ENCODE assay signal across 1 cellular context in genomic region chr7:111475959-111476358, GRCh38.
TF ChIP-seq lines count a peak whose summit lies in the region.

No MANE protein-coding gene starts in this region.

TF ChIP-seq in K562, 482 proteins besides CTCF, POLR2A, EP300 and RAD21 (continued from another document and continues in another):
- TF ChIP-seq ZNF318 (IDR thresholded peaks at IDR 0.05; ENCODE audit: borderline replicate concordance in 1 of 2, low read depth in 1 of 2), result peak in 1 of 2 experiments; percentile 22; a peak in 1 of 4 replicates
- no peak for TF ChIP-seq NR4A1 (CRISPR knock-in tag; IDR thresholded peaks at IDR 0.05)
- TF ChIP-seq NR4A1 (tag; IDR thresholded peaks at IDR 0.05), result 0 out of 2 replicates have a peak, but pooled peaks have one; percentile 27
- TF ChIP-seq MAFG (tag; conservative IDR thresholded peaks at IDR 0.05), result no peak
- 0 out of 2 replicates have a peak, but pooled peaks have one; percentile 14 for TF ChIP-seq TCF3 (CRISPR knock-in tag; IDR thresholded peaks at IDR 0.05)
- TF ChIP-seq GATAD2B (IDR thresholded peaks at IDR 0.05; ENCODE audit: borderline replicate concordance), result peak; percentile 56; the same call in 1 of the 2 replicates
- no peak for TF ChIP-seq NELFE (IDR thresholded peaks at IDR 0.05; ENCODE audit: insufficient read depth, insufficient read length)
- TF ChIP-seq, protein P1, sequence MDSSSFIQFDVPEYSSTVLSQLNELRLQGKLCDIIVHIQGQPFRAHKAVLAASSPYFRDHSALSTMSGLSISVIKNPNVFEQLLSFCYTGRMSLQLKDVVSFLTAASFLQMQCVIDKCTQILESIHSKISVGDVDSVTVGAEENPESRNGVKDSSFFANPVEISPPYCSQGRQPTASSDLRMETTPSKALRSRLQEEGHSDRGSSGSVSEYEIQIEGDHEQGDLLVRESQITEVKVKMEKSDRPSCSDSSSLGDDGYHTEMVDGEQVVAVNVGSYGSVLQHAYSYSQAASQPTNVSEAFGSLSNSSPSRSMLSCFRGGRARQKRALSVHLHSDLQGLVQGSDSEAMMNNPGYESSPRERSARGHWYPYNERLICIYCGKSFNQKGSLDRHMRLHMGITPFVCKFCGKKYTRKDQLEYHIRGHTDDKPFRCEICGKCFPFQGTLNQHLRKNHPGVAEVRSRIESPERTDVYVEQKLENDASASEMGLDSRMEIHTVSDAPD (CRISPR knock-in tag; IDR thresholded peaks at IDR 0.05), result no peak
- TF ChIP-seq, protein P2, sequence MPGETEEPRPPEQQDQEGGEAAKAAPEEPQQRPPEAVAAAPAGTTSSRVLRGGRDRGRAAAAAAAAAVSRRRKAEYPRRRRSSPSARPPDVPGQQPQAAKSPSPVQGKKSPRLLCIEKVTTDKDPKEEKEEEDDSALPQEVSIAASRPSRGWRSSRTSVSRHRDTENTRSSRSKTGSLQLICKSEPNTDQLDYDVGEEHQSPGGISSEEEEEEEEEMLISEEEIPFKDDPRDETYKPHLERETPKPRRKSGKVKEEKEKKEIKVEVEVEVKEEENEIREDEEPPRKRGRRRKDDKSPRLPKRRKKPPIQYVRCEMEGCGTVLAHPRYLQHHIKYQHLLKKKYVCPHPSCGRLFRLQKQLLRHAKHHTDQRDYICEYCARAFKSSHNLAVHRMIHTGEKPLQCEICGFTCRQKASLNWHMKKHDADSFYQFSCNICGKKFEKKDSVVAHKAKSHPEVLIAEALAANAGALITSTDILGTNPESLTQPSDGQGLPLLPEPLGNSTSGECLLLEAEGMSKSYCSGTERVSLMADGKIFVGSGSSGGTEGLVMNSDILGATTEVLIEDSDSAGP (CRISPR knock-in tag; IDR thresholded peaks at IDR 0.05), result no peak
- TF ChIP-seq ZBTB11 (CRISPR knock-in tag; IDR thresholded peaks at IDR 0.05), result no peak
- 0 out of 2 replicates have a peak, but pooled peaks have one; percentile 53 for TF ChIP-seq MYBL2 (IDR thresholded peaks at IDR 0.05; ENCODE audit: low read depth)
- no peak for TF ChIP-seq MYBL2 (CRISPR knock-in tag; IDR thresholded peaks at IDR 0.05; ENCODE audit: borderline replicate concordance)
- TF ChIP-seq, protein P3, sequence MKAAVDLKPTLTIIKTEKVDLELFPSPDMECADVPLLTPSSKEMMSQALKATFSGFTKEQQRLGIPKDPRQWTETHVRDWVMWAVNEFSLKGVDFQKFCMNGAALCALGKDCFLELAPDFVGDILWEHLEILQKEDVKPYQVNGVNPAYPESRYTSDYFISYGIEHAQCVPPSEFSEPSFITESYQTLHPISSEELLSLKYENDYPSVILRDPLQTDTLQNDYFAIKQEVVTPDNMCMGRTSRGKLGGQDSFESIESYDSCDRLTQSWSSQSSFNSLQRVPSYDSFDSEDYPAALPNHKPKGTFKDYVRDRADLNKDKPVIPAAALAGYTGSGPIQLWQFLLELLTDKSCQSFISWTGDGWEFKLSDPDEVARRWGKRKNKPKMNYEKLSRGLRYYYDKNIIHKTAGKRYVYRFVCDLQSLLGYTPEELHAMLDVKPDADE (conservative IDR thresholded peaks at IDR 0.05; ENCODE audit: control insufficient read depth, low read depth, low read length), result no peak
- TF ChIP-seq NBN (IDR thresholded peaks at IDR 0.05; ENCODE audit: low read depth), result 0 out of 2 replicates have a peak, but pooled peaks have one; percentile 33
- no peak for TF ChIP-seq PYGO2 (tag; IDR thresholded peaks at IDR 0.05)
- no peak for TF ChIP-seq SRSF7 (optimal IDR thresholded peaks at IDR 0.05; ENCODE audit: low read depth, low read length)
- TF ChIP-seq ZNF77 (CRISPR knock-in tag; IDR thresholded peaks at IDR 0.05), result no peak
- no peak for TF ChIP-seq NKRF (IDR thresholded peaks at IDR 0.05; ENCODE audit: borderline replicate concordance)
- no peak for TF ChIP-seq ZNF165 (CRISPR knock-in tag; IDR thresholded peaks at IDR 0.05; ENCODE audit: borderline replicate concordance)
- peak; percentile 31; the same call in 1 of the 2 replicates for TF ChIP-seq EP400 (IDR thresholded peaks at IDR 0.05)
- TF ChIP-seq NFIX (CRISPR knock-in tag; IDR thresholded peaks at IDR 0.05; ENCODE audit: low read depth), result no peak
- peak; percentile 80 for TF ChIP-seq DMBX1 (CRISPR knock-in tag; IDR thresholded peaks at IDR 0.05; ENCODE audit: borderline replicate concordance)
- TF ChIP-seq CREBBP (IDR thresholded peaks at IDR 0.05; ENCODE audit: low read depth, low read length), result no peak
- TF ChIP-seq RBM25 (IDR thresholded peaks at IDR 0.05; ENCODE audit: low read depth, low read length, severe bottlenecking), result peak; percentile 24
- peak; percentile 40; the same call in 1 of the 2 replicates for TF ChIP-seq SMARCA4 (IDR thresholded peaks at IDR 0.05)
- peak in 1 of 2 experiments; percentile 84; a peak in 2 of 4 replicates for TF ChIP-seq RCOR1 (IDR thresholded peaks at IDR 0.05; ENCODE audit: borderline replicate concordance in 1 of 2, low read depth in 2 of 2, low read length in 2 of 2)
- TF ChIP-seq PHB (CRISPR knock-in tag; IDR thresholded peaks at IDR 0.05), result no peak
- TF ChIP-seq SMARCC2 (IDR thresholded peaks at IDR 0.05; ENCODE audit: low read depth), result 0 out of 2 replicates have a peak, but pooled peaks have one; percentile 32
- TF ChIP-seq ZNF133 (CRISPR knock-in tag; IDR thresholded peaks at IDR 0.05), result no peak
- TF ChIP-seq NR2C1 (IDR thresholded peaks at IDR 0.05), result peak; percentile 39; the same call in 1 of the 2 replicates
- TF ChIP-seq NR2C1 (tag; IDR thresholded peaks at IDR 0.05), result peak; percentile 64
- TF ChIP-seq KDM1A (IDR thresholded peaks at IDR 0.05), result peak in 1 of 2 experiments; percentile 27; a peak in 2 of 4 replicates
- TF ChIP-seq, protein P4, sequence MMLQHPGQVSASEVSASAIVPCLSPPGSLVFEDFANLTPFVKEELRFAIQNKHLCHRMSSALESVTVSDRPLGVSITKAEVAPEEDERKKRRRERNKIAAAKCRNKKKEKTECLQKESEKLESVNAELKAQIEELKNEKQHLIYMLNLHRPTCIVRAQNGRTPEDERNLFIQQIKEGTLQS (IDR thresholded peaks at IDR 0.05), result peak; percentile 99
- TF ChIP-seq, protein P4 (CRISPR knock-in tag; conservative IDR thresholded peaks at IDR 0.05), result no peak
- TF ChIP-seq CEBPB (tag; IDR thresholded peaks at IDR 0.05), result peak; percentile 95
- peak in 1 of 2 experiments; percentile 11; a peak in 1 of 3 replicates for TF ChIP-seq CBX3 (IDR thresholded peaks at IDR 0.05; ENCODE audit: borderline replicate concordance in 1 of 2, low read length in 2 of 2)
- TF ChIP-seq ZNF518B (CRISPR knock-in tag; IDR thresholded peaks at IDR 0.05), result no peak
